24 cellular contexts compared by ENCODE assay signal in genomic region chr20:9769954-9770353, GRCh38.
"Had no signal": no experiment of that assay in that cellular context is flagged by ENCODE, and none has a peak within 500 bp of the region (broad histone marks: within the 10 kb centered on the region; RNA-seq: fewer than 3 reads in every experiment).

No MANE protein-coding gene starts in this region.

- H3K9me3 ChIP-seq: colonic mucosa, esophagus squamous epithelium, gastrocnemius medialis, gastroesophageal sphincter had no signal

- H3K36me3 ChIP-seq: colonic mucosa, esophagus muscularis mucosa, esophagus squamous epithelium, gastrocnemius medialis, gastroesophageal sphincter, heart left ventricle, heart right ventricle had no signal

- H3K4me1 ChIP-seq: colonic mucosa, esophagus muscularis mucosa, esophagus squamous epithelium, foreskin keratinocyte, gastrocnemius medialis, gastroesophageal sphincter, heart left ventricle, heart right ventricle had no signal

- ATAC-seq: effector memory CD8-positive, alpha-beta T cell; esophagus mucosa; foreskin keratinocyte; gastrocnemius medialis; gastroesophageal sphincter; heart left ventricle; heart right ventricle had no signal

- H3K27me3 ChIP-seq: colonic mucosa, dorsolateral prefrontal cortex, esophagus muscularis mucosa, esophagus squamous epithelium, foreskin keratinocyte, gastrocnemius medialis, gastroesophageal sphincter, heart left ventricle, heart right ventricle had no signal

- H3K27ac ChIP-seq: colonic mucosa, coronary artery, epithelial cell of prostate, esophagus muscularis mucosa, esophagus squamous epithelium, foreskin keratinocyte, gastrocnemius medialis, gastroesophageal sphincter, heart left ventricle, heart right ventricle had no signal

- H3K4me3 ChIP-seq: colonic mucosa, coronary artery, dorsolateral prefrontal cortex, esophagus muscularis mucosa, esophagus squamous epithelium, gastrocnemius medialis, gastroesophageal sphincter, heart left ventricle, heart right ventricle had no signal

- DNase-seq: colonic mucosa; cortex of kidney; dermis blood vessel endothelial cell; dorsolateral prefrontal cortex; effector CD4-positive, alpha-beta T cell; effector CD8-positive, alpha-beta T cell; effector memory CD4-positive, alpha-beta T cell; effector memory CD8-positive, alpha-beta T cell; endodermal cell; erythroblast; esophagus squamous epithelium; foreskin fibroblast; foreskin keratinocyte; foreskin melanocyte; gastrocnemius medialis; glutamatergic neuron; head of caudate nucleus; heart left ventricle; heart right ventricle had no signal
